Comparison of ENCODE assay signal across 31 cellular contexts in genomic region chr10:44969854-44970253, GRCh38. TPM values are rescaled to one million over a fixed set of nuclear protein-coding genes. Genes with fewer than 3 reads are reported as not detected.
DNase-seq lines count a peak whose midpoint lies in the region; ATAC-seq lines count a peak whose summit lies in the region.
"Had no signal": no experiment of that assay in that cellular context is flagged by ENCODE, and none has a peak within 500 bp of the region (broad histone marks: within the 10 kb centered on the region; RNA-seq: fewer than 3 reads in every experiment).

No MANE protein-coding gene starts in this region.

- H3K4me3 ChIP-seq in BLaER1 treated with 17β-estradiol and CSF1 and Interleukin-3, amounts not matched to agents 10 nM and 100 nM, result peak overlapping the region in 4 of 10 experiments; percentile 24 to 37 (median 31); a peak in 3 of 20 replicates

- no peaks in the 10 kb centered on the region for H3K27me3 ChIP-seq in BLaER1 treated with 17β-estradiol and CSF1 and Interleukin-3, amounts not matched to agents 10 nM and 100 nM
- H3K27me3 ChIP-seq in layer of hippocampus (ENCODE audit: control insufficient read depth, insufficient read depth, low read length), result no peaks in the 10 kb centered on the region
- H3K27me3 ChIP-seq: foreskin keratinocyte had no signal

- H3K4me1 ChIP-seq in BLaER1 treated with 17β-estradiol and CSF1 and Interleukin-3, amounts not matched to agents 10 nM and 100 nM, result peaks cover 74 to 99% (median 97%) of the 10 kb centered on the region in 10 experiments
- H3K4me1 ChIP-seq: foreskin keratinocyte had no signal

- H3K9me3 ChIP-seq in BLaER1 treated with 17β-estradiol and CSF1 and Interleukin-3, amounts not matched to agents 10 nM and 100 nM (replicated peaks in 1 of 11), result no peaks in the 10 kb centered on the region

- peak overlapping the region; percentile 80 to 98 (median 93) for H3K27ac ChIP-seq in BLaER1 treated with 17β-estradiol and CSF1 and Interleukin-3, amounts not matched to agents 10 nM and 100 nM
- H3K27ac ChIP-seq in cingulate gyrus (ENCODE audit: low read depth, low read length) (peak overlapping the region; percentile 70), layer of hippocampus (ENCODE audit: low read depth, low read length) (peak overlapping the region; percentile 84)
- H3K27ac ChIP-seq: foreskin keratinocyte, VCaP had no signal

- peak overlapping the region in 9 of 11 experiments; percentile 21 to 92 (median 87); a peak in 13 of 22 replicates for H3K9ac ChIP-seq in BLaER1 treated with 17β-estradiol and CSF1 and Interleukin-3, amounts not matched to agents 10 nM and 100 nM

- intact Hi-C loops in sciatic nerve (cut with DNase I), result no loop called here

- ATAC-seq in sciatic nerve (no peak), HG02623 (IDR thresholded peaks at IDR 0.05; ENCODE audit: unreplicated experiment) (no peak), HG03565 (IDR thresholded peaks at IDR 0.05; ENCODE audit: unreplicated experiment) (no peak), GM21447 (IDR thresholded peaks at IDR 0.05; ENCODE audit: unreplicated experiment) (no peak)
- ATAC-seq: activated naive CD8-positive, alpha-beta T cell treated with anti-CD3 and anti-CD28 coated beads, Interleukin-2, amount 50 U/mL, for 24 hours; CD8-positive, alpha-beta T cell; foreskin keratinocyte; left colon; naive thymus-derived CD4-positive, alpha-beta T cell; stimulated activated memory B cell treated with anti-CD40 and anti-IgM and Interleukin-4, amounts not matched to agents 10 μg/mL and 1 μg/mL and 100 μg/mL, for 72 hours had no signal

- peak overlapping the region in 9 of 11 experiments; percentile 98 to 100 (median 99); a peak in 16 of 22 replicates for H3K4me2 ChIP-seq in BLaER1 treated with 17β-estradiol and CSF1 and Interleukin-3, amounts not matched to agents 10 nM and 100 nM

- peak; percentile 57 for DNase-seq in sciatic nerve (ENCODE audit: low spot score)
- DNase-seq in activated naive CD4-positive, alpha-beta T cell treated with anti-CD3 and anti-CD28 coated beads, Interleukin-2, amount 50 U/mL, for 16 hours, result no peak
- DNase-seq: activated CD4-positive, alpha-beta T cell treated with anti-CD3 and anti-CD28 coated beads, Interleukin-2, amount 10 ng/mL, durations not matched to agents 24 days and 14 days; activated gamma-delta T cell treated with Interleukin-2 at 50 U/mL for 16 hours; activated naive CD8-positive, alpha-beta T cell treated with anti-CD3 and anti-CD28 coated beads, Interleukin-2, amount 50 U/mL, for 24 hours; activated T-cell treated with anti-CD3 and anti-CD28 coated beads, Interleukin-2, amount 50 U/mL, for 1 hour; CD8-positive, alpha-beta T cell; DMS 273 treated with DMSO at 0.1 percent for 48 hours; EL; foreskin keratinocyte; GOT3; IMR-90; left colon; naive thymus-derived CD4-positive, alpha-beta T cell; NCI-H1092; NCI-H187 treated with DMSO at 0.1 percent for 48 hours; NCI-H2171 treated with DMSO at 0.1 percent for 48 hours; NCI-H526; SHP77 treated with DMSO at 0.1 percent for 48 hours; stimulated activated CD4-positive, alpha-beta T cell treated with anti-CD3 and anti-CD28 coated beads, Interleukin-4, amount 100 ng/mL, for 4 hours had no signal

- peaks cover 0 to 72% (median 34%) of the 10 kb centered on the region in 11 experiments; a peak in 18 of 22 replicates for H3K36me3 ChIP-seq in BLaER1 treated with 17β-estradiol and CSF1 and Interleukin-3, amounts not matched to agents 10 nM and 100 nM

- H4K20me1 ChIP-seq in BLaER1 treated with 17β-estradiol and CSF1 and Interleukin-3, amounts not matched to agents 10 nM and 100 nM, result peaks cover 0 to 8% (median 0%) of the 10 kb centered on the region in 11 experiments; a peak in 1 of 22 replicates

RNA-seq across cellular contexts. Expression of gene DEPP1, which starts 8.8 kb away (rescaled TPM):
- 190 TPM for total RNA-seq in sciatic nerve
- total RNA-seq: CD8-positive, alpha-beta T cell had no signal

RNA-seq across cellular contexts. Expression of gene RASSF4, which starts 10.3 kb away (rescaled TPM):
- 63.7 TPM for total RNA-seq in sciatic nerve

RNA-seq across cellular contexts. Expression of gene ZNF22, which starts 30.9 kb away (rescaled TPM):
- total RNA-seq in sciatic nerve, result 24.9 TPM

RNA-seq across cellular contexts. Expression of gene TMEM72, which starts 58.7 kb away (rescaled TPM):
- not detected for total RNA-seq in sciatic nerve
- total RNA-seq: A172; activated CD4-positive, alpha-beta T cell treated with anti-CD3 and anti-CD28 coated beads, Interleukin-2, amount 10 ng/mL, durations not matched to agents 24 days and 14 days; activated CD8-positive, alpha-beta memory T cell treated with anti-CD3 and anti-CD28 coated beads for 36 hours; CD8-positive, alpha-beta T cell; foreskin keratinocyte; IMR-90; naive thymus-derived CD4-positive, alpha-beta T cell; osteoblast had no signal
